ENCODE assay signal across 16 cellular contexts in the genomic region with DNA sequence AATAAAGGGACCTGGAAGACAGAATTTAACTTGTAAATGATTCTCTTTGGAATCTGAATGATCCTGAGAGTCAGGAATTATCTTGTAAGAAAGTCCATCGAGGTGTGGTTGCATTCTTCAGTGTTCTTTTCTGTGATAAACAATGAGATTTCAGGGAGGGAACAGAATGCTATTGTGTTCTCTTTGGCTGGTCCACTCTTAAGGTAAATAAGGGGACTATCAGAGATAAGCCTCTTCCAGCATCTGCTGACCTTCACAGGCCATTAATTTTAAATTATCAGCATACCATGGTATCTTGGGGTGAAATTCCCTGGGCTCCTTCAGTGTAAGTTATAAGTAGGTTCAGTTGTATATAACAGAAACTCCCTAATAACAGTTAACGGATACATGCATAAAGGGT.
DNase-seq lines count a peak whose midpoint lies in the region; ATAC-seq, FAIRE-seq and TF ChIP-seq lines count a peak whose summit lies in the region.
"Had no signal": no experiment of that assay in that cellular context is flagged by ENCODE, and none has a peak within 500 bp of the region (broad histone marks: within the 10 kb centered on the region; RNA-seq: fewer than 3 reads in every experiment).

No MANE protein-coding gene starts in this region.

- peak overlapping the region; percentile 10; the same call in 1 of the 2 replicates for H3K9ac ChIP-seq in HUES48 (ENCODE audit: low read depth, low read length)
- H3K9ac ChIP-seq: BLaER1 treated with 17β-estradiol and CSF1 and Interleukin-3, amounts not matched to agents 10 nM and 100 nM; GM23248 had no signal

- H3K27me3 Mint-ChIP-seq in WTC11 (ENCODE audit: low read depth), result no peaks in the 10 kb centered on the region; the same call in 1 of the 2 replicates
- H3K27me3 Mint-ChIP-seq in memory B cell, result no peaks in the 10 kb centered on the region
- H3K27me3 Mint-ChIP-seq: CD4-positive, CD25-positive, alpha-beta regulatory T cell had no signal

- H3K27ac ChIP-seq in HUES48 (ENCODE audit: low read depth, low read length) (peak overlapping the region; percentile 69), pancreas (peak overlapping the region in 1 of 4 donors; percentile 14)
- H3K27ac ChIP-seq: GM23248 had no signal

- intact Hi-C loops in pancreas (cut with DNase I), result no loop called here
- intact Hi-C loops in sciatic nerve (cut with DNase I), result no loop called here

- H3K4me3 Mint-ChIP-seq in WTC11 (no peak overlapping the region), memory B cell (no peak overlapping the region)
- H3K4me3 Mint-ChIP-seq: CD4-positive, CD25-positive, alpha-beta regulatory T cell; H9 had no signal

- DNase-seq in WTC11 (ENCODE audit: low spot score), result no peak
- DNase-seq in memory B cell (ENCODE audit: low spot score in 2 of 2), result no peak
- DNase-seq in pancreas, result peak in 1 of 6 donors; percentile 16
- DNase-seq in stimulated activated CD4-positive, alpha-beta T cell treated with anti-CD3 and anti-CD28 coated beads, Interleukin-2, amount 100 ng/mL, for 24 hours, result no peak
- no peak for DNase-seq in activated T-cell treated with anti-CD3 and anti-CD28 coated beads for 4 hours
- DNase-seq in sciatic nerve (ENCODE audit: low spot score), result no peak
- DNase-seq: ACHN; CD4-positive, CD25-positive, alpha-beta regulatory T cell; DMS53; GF-D8; GM23248; H9 had no signal

- ATAC-seq in WTC11 (peak; percentile 41), memory B cell (ENCODE audit: low read depth) (no peak), pancreas (peak in 3 of 4 donors; percentile 46 to 70 (median 66)), sciatic nerve (no peak)
- ATAC-seq: K562 had no signal

- CTCF ChIA-PET in WTC11 (lab: Charles Lee), result interaction anchor here (0.9 to 1.4 kb wide), 2 partner anchors 66 to 429 kb away, joined by 3 to 6 read pairs; no protein-coding TSS in a partner anchor

- peaks cover 31% of the 10 kb centered on the region for H3K4me1 Mint-ChIP-seq in WTC11
- H3K4me1 Mint-ChIP-seq in memory B cell, result peaks cover 18% of the 10 kb centered on the region
- H3K4me1 Mint-ChIP-seq: CD4-positive, CD25-positive, alpha-beta regulatory T cell had no signal

- no peaks in the 10 kb centered on the region for H3K36me3 Mint-ChIP-seq in WTC11
- H3K36me3 Mint-ChIP-seq in memory B cell, result no peaks in the 10 kb centered on the region
- H3K36me3 Mint-ChIP-seq: CD4-positive, CD25-positive, alpha-beta regulatory T cell had no signal

- no peaks in the 10 kb centered on the region for H3K27me3 ChIP-seq in HUES48 (ENCODE audit: control insufficient read depth, insufficient read depth, low read length)
- H3K27me3 ChIP-seq in pancreas, result no peaks in the 10 kb centered on the region
- H3K27me3 ChIP-seq: BLaER1 treated with 17β-estradiol and CSF1 and Interleukin-3, amounts not matched to agents 10 nM and 100 nM had no signal

- POLR2A ChIA-PET in WTC11 (lab: Charles Lee), result no interaction called here

- H3K9me3 Mint-ChIP-seq in WTC11 (no peaks in the 10 kb centered on the region), memory B cell (no peaks in the 10 kb centered on the region)
- H3K9me3 Mint-ChIP-seq: H9 had no signal

- H3K9me3 ChIP-seq in HUES48 (ENCODE audit: control insufficient read depth, insufficient read depth, low read length) (no peaks in the 10 kb centered on the region), pancreas (no peaks in the 10 kb centered on the region)
- H3K9me3 ChIP-seq: BLaER1 treated with 17β-estradiol and CSF1 and Interleukin-3, amounts not matched to agents 10 nM and 100 nM had no signal

- H3K4me1 ChIP-seq in HUES48 (ENCODE audit: control insufficient read depth, insufficient read depth, low read length), result peaks cover 35% of the 10 kb centered on the region
- peaks cover 0 to 9% (median 8%) of the 10 kb centered on the region in 3 donors for H3K4me1 ChIP-seq in pancreas

- FAIRE-seq in pancreas (lab: Jason Lieb, UNC), result no peak
- FAIRE-seq: GM19239, K562 had no signal

- no peaks in the 10 kb centered on the region for H3K36me3 ChIP-seq in HUES48 (ENCODE audit: control insufficient read depth, insufficient read depth, low read length)
- H3K36me3 ChIP-seq in pancreas, result no peaks in the 10 kb centered on the region
- H3K36me3 ChIP-seq: BLaER1 treated with 17β-estradiol and CSF1 and Interleukin-3, amounts not matched to agents 10 nM and 100 nM had no signal

- TF ChIP-seq CTCF in WTC11 (IDR thresholded peaks at IDR 0.05), result no peak
- no peak for TF ChIP-seq CTCF in pancreas (IDR thresholded peaks at IDR 0.05)

- 19 to 29% methylated on average over 2 of the region's 2 CpGs for WGBS in pancreas, 2 donors

- peak overlapping the region; percentile 54; the same call in 1 of the 2 replicates for H3K27ac Mint-ChIP-seq in WTC11
- H3K27ac Mint-ChIP-seq in memory B cell, result peak overlapping the region; percentile 84
- H3K27ac Mint-ChIP-seq: CD4-positive, CD25-positive, alpha-beta regulatory T cell had no signal

- peak overlapping the region; percentile 11; the same call in 1 of the 2 replicates for H3K4me3 ChIP-seq in HUES48 (ENCODE audit: low read depth, low read length)
- no peak overlapping the region for H3K4me3 ChIP-seq in pancreas
- H3K4me3 ChIP-seq: BLaER1 treated with 17β-estradiol and CSF1 and Interleukin-3, amounts not matched to agents 10 nM and 100 nM; GM23248; K562 had no signal

TF ChIP-seq in WTC11, 78 proteins besides CTCF, POLR2A, EP300 and RAD21 (continues in another document):
- no peak for TF ChIP-seq HMGA2 (CRISPR knock-in tag; IDR thresholded peaks at IDR 0.05)
- TF ChIP-seq, protein P1, sequence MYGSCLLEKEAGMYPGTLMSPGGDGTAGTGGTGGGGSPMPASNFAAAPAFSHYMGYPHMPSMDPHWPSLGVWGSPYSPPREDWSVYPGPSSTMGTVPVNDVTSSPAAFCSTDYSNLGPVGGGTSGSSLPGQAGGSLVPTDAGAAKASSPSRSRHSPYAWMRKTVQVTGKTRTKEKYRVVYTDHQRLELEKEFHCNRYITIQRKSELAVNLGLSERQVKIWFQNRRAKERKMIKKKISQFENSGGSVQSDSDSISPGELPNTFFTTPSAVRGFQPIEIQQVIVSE (CRISPR knock-in tag; IDR thresholded peaks at IDR 0.05; ENCODE audit: borderline replicate concordance), result no peak
- TF ChIP-seq MXD4 (CRISPR knock-in tag; IDR thresholded peaks at IDR 0.05; ENCODE audit: borderline replicate concordance), result no peak
- no peak for TF ChIP-seq EMX1 (CRISPR knock-in tag; IDR thresholded peaks at IDR 0.05)
- TF ChIP-seq ESRRA (CRISPR knock-in tag; IDR thresholded peaks at IDR 0.05; ENCODE audit: borderline replicate concordance), result no peak
- no peak for TF ChIP-seq ATF1 (CRISPR knock-in tag; IDR thresholded peaks at IDR 0.05)
- TF ChIP-seq, protein P2, sequence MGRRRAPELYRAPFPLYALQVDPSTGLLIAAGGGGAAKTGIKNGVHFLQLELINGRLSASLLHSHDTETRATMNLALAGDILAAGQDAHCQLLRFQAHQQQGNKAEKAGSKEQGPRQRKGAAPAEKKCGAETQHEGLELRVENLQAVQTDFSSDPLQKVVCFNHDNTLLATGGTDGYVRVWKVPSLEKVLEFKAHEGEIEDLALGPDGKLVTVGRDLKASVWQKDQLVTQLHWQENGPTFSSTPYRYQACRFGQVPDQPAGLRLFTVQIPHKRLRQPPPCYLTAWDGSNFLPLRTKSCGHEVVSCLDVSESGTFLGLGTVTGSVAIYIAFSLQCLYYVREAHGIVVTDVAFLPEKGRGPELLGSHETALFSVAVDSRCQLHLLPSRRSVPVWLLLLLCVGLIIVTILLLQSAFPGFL (CRISPR knock-in tag; IDR thresholded peaks at IDR 0.05; ENCODE audit: borderline replicate concordance), result no peak
- TF ChIP-seq, protein P3, sequence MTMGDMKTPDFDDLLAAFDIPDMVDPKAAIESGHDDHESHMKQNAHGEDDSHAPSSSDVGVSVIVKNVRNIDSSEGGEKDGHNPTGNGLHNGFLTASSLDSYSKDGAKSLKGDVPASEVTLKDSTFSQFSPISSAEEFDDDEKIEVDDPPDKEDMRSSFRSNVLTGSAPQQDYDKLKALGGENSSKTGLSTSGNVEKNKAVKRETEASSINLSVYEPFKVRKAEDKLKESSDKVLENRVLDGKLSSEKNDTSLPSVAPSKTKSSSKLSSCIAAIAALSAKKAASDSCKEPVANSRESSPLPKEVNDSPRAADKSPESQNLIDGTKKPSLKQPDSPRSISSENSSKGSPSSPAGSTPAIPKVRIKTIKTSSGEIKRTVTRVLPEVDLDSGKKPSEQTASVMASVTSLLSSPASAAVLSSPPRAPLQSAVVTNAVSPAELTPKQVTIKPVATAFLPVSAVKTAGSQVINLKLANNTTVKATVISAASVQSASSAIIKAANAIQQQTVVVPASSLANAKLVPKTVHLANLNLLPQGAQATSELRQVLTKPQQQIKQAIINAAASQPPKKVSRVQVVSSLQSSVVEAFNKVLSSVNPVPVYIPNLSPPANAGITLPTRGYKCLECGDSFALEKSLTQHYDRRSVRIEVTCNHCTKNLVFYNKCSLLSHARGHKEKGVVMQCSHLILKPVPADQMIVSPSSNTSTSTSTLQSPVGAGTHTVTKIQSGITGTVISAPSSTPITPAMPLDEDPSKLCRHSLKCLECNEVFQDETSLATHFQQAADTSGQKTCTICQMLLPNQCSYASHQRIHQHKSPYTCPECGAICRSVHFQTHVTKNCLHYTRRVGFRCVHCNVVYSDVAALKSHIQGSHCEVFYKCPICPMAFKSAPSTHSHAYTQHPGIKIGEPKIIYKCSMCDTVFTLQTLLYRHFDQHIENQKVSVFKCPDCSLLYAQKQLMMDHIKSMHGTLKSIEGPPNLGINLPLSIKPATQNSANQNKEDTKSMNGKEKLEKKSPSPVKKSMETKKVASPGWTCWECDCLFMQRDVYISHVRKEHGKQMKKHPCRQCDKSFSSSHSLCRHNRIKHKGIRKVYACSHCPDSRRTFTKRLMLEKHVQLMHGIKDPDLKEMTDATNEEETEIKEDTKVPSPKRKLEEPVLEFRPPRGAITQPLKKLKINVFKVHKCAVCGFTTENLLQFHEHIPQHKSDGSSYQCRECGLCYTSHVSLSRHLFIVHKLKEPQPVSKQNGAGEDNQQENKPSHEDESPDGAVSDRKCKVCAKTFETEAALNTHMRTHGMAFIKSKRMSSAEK (CRISPR knock-in tag; IDR thresholded peaks at IDR 0.05; ENCODE audit: borderline replicate concordance), result no peak
- no peak for TF ChIP-seq FOXK1 (CRISPR knock-in tag; IDR thresholded peaks at IDR 0.05)
- TF ChIP-seq, protein P4, sequence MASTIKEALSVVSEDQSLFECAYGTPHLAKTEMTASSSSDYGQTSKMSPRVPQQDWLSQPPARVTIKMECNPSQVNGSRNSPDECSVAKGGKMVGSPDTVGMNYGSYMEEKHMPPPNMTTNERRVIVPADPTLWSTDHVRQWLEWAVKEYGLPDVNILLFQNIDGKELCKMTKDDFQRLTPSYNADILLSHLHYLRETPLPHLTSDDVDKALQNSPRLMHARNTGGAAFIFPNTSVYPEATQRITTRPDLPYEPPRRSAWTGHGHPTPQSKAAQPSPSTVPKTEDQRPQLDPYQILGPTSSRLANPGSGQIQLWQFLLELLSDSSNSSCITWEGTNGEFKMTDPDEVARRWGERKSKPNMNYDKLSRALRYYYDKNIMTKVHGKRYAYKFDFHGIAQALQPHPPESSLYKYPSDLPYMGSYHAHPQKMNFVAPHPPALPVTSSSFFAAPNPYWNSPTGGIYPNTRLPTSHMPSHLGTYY (CRISPR knock-in tag; IDR thresholded peaks at IDR 0.05), result no peak
- TF ChIP-seq NR1H2 (CRISPR knock-in tag; IDR thresholded peaks at IDR 0.05), result no peak
- no peak for TF ChIP-seq ZNF396 (CRISPR knock-in tag; IDR thresholded peaks at IDR 0.05; ENCODE audit: borderline replicate concordance)

Comparison
In these comparisons a context has a peak if more than half of its experiments do, and no peak if none do; other contexts are left out.
1. ATAC-seq: peak in WTC11 (single experiment) and pancreas (3 of 4); none in memory B cell (single experiment) and sciatic nerve (single experiment).